1 cellular context compared by ENCODE assay signal in genomic region chr19:35279985-35280821, GRCh38.
TF ChIP-seq lines count a peak whose summit lies in the region.

No MANE protein-coding gene starts in this region.

TF ChIP-seq in HepG2, 621 proteins besides CTCF, POLR2A, EP300 and RAD21 (continued from another document):
- TF ChIP-seq ZGPAT (CRISPR knock-in tag; IDR thresholded peaks at IDR 0.05) (no peak), NR2F1 (CRISPR knock-in tag; IDR thresholded peaks at IDR 0.05) (peak; percentile 49 to 81; a peak in 2 of 4 replicates), SALL1 (CRISPR knock-in tag; IDR thresholded peaks at IDR 0.05) (peak; percentile 74), ZNF644 (CRISPR knock-in tag; IDR thresholded peaks at IDR 0.05; ENCODE audit: low read depth) (no peak), ZNF292 (CRISPR knock-in tag; IDR thresholded peaks at IDR 0.05; ENCODE audit: borderline replicate concordance, low read depth) (peak; percentile 89), ZNF724P (CRISPR knock-in tag; IDR thresholded peaks at IDR 0.05; ENCODE audit: borderline replicate concordance) (no peak), SRY (CRISPR knock-in tag; IDR thresholded peaks at IDR 0.05) (no peak), ESRRA (CRISPR knock-in tag; IDR thresholded peaks at IDR 0.05; ENCODE audit: low read depth) (peak; percentile 56; the same call in 1 of the 2 replicates), REL (CRISPR knock-in tag; conservative IDR thresholded peaks at IDR 0.05) (no peak), ZNF232 (CRISPR knock-in tag; IDR thresholded peaks at IDR 0.05; ENCODE audit: borderline replicate concordance) (no peak), ZBTB8A (CRISPR knock-in tag; IDR thresholded peaks at IDR 0.05; ENCODE audit: borderline replicate concordance, low read depth) (no peak), ZBTB38 (CRISPR knock-in tag; IDR thresholded peaks at IDR 0.05) (no peak), SMYD3 (CRISPR knock-in tag; IDR thresholded peaks at IDR 0.05) (0 out of 2 replicates have a peak, but pooled peaks have one; percentile 69), ZNF710 (CRISPR knock-in tag; IDR thresholded peaks at IDR 0.05; ENCODE audit: borderline replicate concordance) (no peak), FOXC1 (CRISPR knock-in tag; IDR thresholded peaks at IDR 0.05; ENCODE audit: borderline replicate concordance) (no peak), DBP (CRISPR knock-in tag; IDR thresholded peaks at IDR 0.05; ENCODE audit: not compliant biosample characterization) (no peak), KLF15 (CRISPR knock-in tag; IDR thresholded peaks at IDR 0.05; ENCODE audit: borderline replicate concordance) (no peak), NFAT5 (CRISPR knock-in tag; IDR thresholded peaks at IDR 0.05) (no peak), THAP7 (CRISPR knock-in tag; IDR thresholded peaks at IDR 0.05) (no peak), KAT7 (CRISPR knock-in tag; IDR thresholded peaks at IDR 0.05; ENCODE audit: borderline replicate concordance) (no peak), ZNF792 (CRISPR knock-in tag; IDR thresholded peaks at IDR 0.05) (0 out of 2 replicates have a peak, but pooled peaks have one; percentile 21), ZMAT3 (CRISPR knock-in tag; conservative IDR thresholded peaks at IDR 0.05) (no peak), RARG (CRISPR knock-in tag; IDR thresholded peaks at IDR 0.05; ENCODE audit: low read depth) (no peak), TFDP1 (CRISPR knock-in tag; IDR thresholded peaks at IDR 0.05; ENCODE audit: borderline replicate concordance) (peak; percentile 55; the same call in 1 of the 2 replicates), ISL2 (CRISPR knock-in tag; IDR thresholded peaks at IDR 0.05) (no peak), SATB2 (CRISPR knock-in tag; IDR thresholded peaks at IDR 0.05) (no peak), THAP11 (CRISPR knock-in tag; IDR thresholded peaks at IDR 0.05) (0 out of 2 replicates have a peak, but pooled peaks have one; percentile 36), ZNF441 (CRISPR knock-in tag; IDR thresholded peaks at IDR 0.05; ENCODE audit: borderline replicate concordance) (no peak), NPAS2 (CRISPR knock-in tag; IDR thresholded peaks at IDR 0.05; ENCODE audit: borderline replicate concordance) (no peak), RBM22 (optimal IDR thresholded peaks at IDR 0.05; ENCODE audit: low read length) (peak; percentile 17), RFX3 (CRISPR knock-in tag; IDR thresholded peaks at IDR 0.05) (no peak), HOXA7 (CRISPR knock-in tag; IDR thresholded peaks at IDR 0.05) (no peak), ZNF326 (CRISPR knock-in tag; IDR thresholded peaks at IDR 0.05; ENCODE audit: borderline replicate concordance) (no peak), MBNL3 (CRISPR knock-in tag; conservative IDR thresholded peaks at IDR 0.05) (no peak), HOXA5 (CRISPR knock-in tag; IDR thresholded peaks at IDR 0.05) (no peak), ZNF124 (CRISPR knock-in tag; IDR thresholded peaks at IDR 0.05) (no peak), ZNF572 (CRISPR knock-in tag; IDR thresholded peaks at IDR 0.05) (no peak)
